Comparison of ENCODE assay signal across 8 cellular contexts in the genomic region with DNA sequence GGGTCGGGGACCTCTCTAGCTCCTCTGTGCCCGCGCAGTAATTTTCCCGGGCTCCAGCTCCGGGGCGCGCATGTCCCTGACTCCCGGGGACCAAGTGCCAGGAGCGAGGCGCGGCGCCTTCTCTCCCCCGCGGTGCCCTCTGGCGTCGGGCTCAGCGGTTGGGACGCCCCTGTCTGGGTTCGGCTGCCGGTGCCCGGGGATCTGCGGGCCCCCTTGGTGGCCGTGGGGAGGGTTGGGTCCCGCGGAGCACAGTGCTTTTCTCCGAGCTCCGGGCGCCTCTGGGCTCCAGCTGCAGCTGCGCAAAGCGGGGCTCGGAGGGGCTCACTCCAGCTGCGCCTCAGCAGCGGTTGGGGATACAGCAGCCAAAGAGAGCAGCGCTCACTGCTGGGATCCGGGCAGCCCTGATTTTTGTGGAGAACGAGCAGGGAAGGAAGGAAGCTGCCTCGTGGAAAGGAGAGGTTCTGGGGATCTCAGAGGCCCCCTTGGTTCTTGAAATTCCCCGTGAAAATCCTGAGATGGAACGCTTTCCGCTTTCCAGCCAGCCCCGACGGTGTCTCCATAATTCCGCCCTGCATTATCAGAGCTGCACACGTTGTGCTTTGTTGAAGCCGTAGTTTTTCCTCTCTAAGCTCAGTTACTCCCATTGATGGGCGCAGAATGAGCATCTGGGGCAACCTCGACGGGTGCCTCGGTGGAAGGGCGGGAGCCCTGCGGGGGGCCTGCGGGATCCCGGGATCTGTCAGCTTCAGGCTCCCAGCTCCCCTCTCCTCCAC. TPM values are rescaled to one million over a fixed set of nuclear protein-coding genes. Genes with fewer than 3 reads are reported as not detected.
DNase-seq lines count a peak whose midpoint lies in the region; ATAC-seq and TF ChIP-seq lines count a peak whose summit lies in the region.

No MANE protein-coding gene starts in this region.

- TF ChIP-seq EP300 in gastroesophageal sphincter (IDR thresholded peaks at IDR 0.05) = no peak

- no peak overlapping the region; the same call in 1 of the 2 replicates for H2BK15ac ChIP-seq in H9 (ENCODE audit: low read depth, low read length)

- H3K9me3 ChIP-seq in H9 (ENCODE audit: control insufficient read depth, low read depth, low read length) (no peaks in the 10 kb centered on the region), T-helper 17 cell (ENCODE audit: control insufficient read depth, low read length, poor library complexity, severe bottlenecking) (no peaks in the 10 kb centered on the region), left ventricle myocardium inferior (replicated peaks) (no peaks in the 10 kb centered on the region), gastrocnemius medialis (no peaks in the 10 kb centered on the region), gastroesophageal sphincter (no peaks in the 10 kb centered on the region)

- ATAC-seq in T-helper 17 cell (no peak), gastrocnemius medialis (peak; percentile 50 to 61), GM19328 (IDR thresholded peaks at IDR 0.05; ENCODE audit: unreplicated experiment) (no peak), gastroesophageal sphincter (no peak)

- no peak overlapping the region for H3K27ac ChIP-seq in H9 (ENCODE audit: insufficient read length, low read depth, low read length)
- H3K27ac ChIP-seq in left ventricle myocardium inferior (replicated peaks) = peak overlapping the region; percentile 80
- peak overlapping the region; percentile 69 to 83 (median 76) for H3K27ac ChIP-seq in gastrocnemius medialis
- no peak overlapping the region for H3K27ac ChIP-seq in gastroesophageal sphincter

- in situ Hi-C loops in gastrocnemius medialis (cut with MboI; ENCODE audit: low sequenced_read_pairs in 4 of 4) = no loop called here

- H3K4me1 Mint-ChIP-seq in H9 (peaks cover 7 to 13% of the 10 kb centered on the region in 2 experiments), T-helper 17 cell (peaks cover 5% of the 10 kb centered on the region)

- peak overlapping the region; percentile 59 for H3K4me2 ChIP-seq in H9 (ENCODE audit: insufficient read depth, insufficient read length, low read length)

- H2BK120ac ChIP-seq in H9 (ENCODE audit: low read depth, low read length, poor library complexity, severe bottlenecking) = no peak overlapping the region

- H3K79me1 ChIP-seq in H9 (ENCODE audit: insufficient read depth, low read depth, low read length, poor library complexity, severe bottlenecking) = no peaks in the 10 kb centered on the region

- H3K79me2 ChIP-seq in H9 (ENCODE audit: insufficient read depth, low read length) = no peaks in the 10 kb centered on the region

- no peak overlapping the region for H2BK5ac ChIP-seq in H9 (ENCODE audit: insufficient read length, low read length)

- H2BK20ac ChIP-seq in H9 (ENCODE audit: low read depth, low read length, poor library complexity, severe bottlenecking) = no peak overlapping the region

- no peak overlapping the region for H3K4ac ChIP-seq in H9 (ENCODE audit: low read depth, low read length)

- H2BK12ac ChIP-seq in H9 (ENCODE audit: insufficient read length, low read depth, low read length) = no peak overlapping the region

- no peaks in the 10 kb centered on the region; a peak in 2 of 7 replicates for H3K36me3 Mint-ChIP-seq in H9 (ENCODE audit: insufficient read depth in 1 of 3, low read depth in 3 of 3)
- H3K36me3 Mint-ChIP-seq in T-helper 17 cell (ENCODE audit: low read depth) = peaks cover under 1% of the 10 kb centered on the region

- H3K23me2 ChIP-seq in H9 (ENCODE audit: insufficient read length, low read depth, low read length, poor library complexity, severe bottlenecking) = peaks cover 14% of the 10 kb centered on the region

- no peak for DNase-seq in H9
- DNase-seq in T-helper 17 cell = no peak
- DNase-seq in left ventricle myocardium inferior = peak; percentile 33
- peak in 1 of 2 donors; percentile 30 for DNase-seq in gastrocnemius medialis
- no peak for DNase-seq in central memory CD4-positive, alpha-beta T cell
- no peak for DNase-seq in NCI-H774 (lab: John Stamatoyannopoulos, UW)

- H3K27ac Mint-ChIP-seq in H9 = no peak overlapping the region
- H3K27ac Mint-ChIP-seq in T-helper 17 cell = no peak overlapping the region

- H3K14ac ChIP-seq in H9 (ENCODE audit: insufficient read depth, low read length) = no peak overlapping the region

- no peak for TF ChIP-seq POLR2A in gastrocnemius medialis (IDR thresholded peaks at IDR 0.05)
- TF ChIP-seq POLR2A in gastroesophageal sphincter (IDR thresholded peaks at IDR 0.05) = no peak

- H3K4me3 ChIP-seq in left ventricle myocardium inferior (peak overlapping the region; percentile 73), gastrocnemius medialis (peak overlapping the region; percentile 64 to 71 (median 67)), gastroesophageal sphincter (peak overlapping the region in 1 of 2 donors; percentile 50)

- peaks cover 34% of the 10 kb centered on the region for H3K27me3 ChIP-seq in H9 (ENCODE audit: insufficient read depth, low read length)
- H3K27me3 ChIP-seq in left ventricle myocardium inferior (ENCODE audit: low read depth) = peaks cover 83% of the 10 kb centered on the region
- peaks cover 0 to 15% (median 5%) of the 10 kb centered on the region in 3 donors for H3K27me3 ChIP-seq in gastrocnemius medialis
- H3K27me3 ChIP-seq in gastroesophageal sphincter = peaks cover 88% of the 10 kb centered on the region

- H3K56ac ChIP-seq in H9 (ENCODE audit: insufficient read length, low read depth, low read length) = no peak overlapping the region

- H4K8ac ChIP-seq in H9 (replicated peaks; ENCODE audit: insufficient read length, low read depth, low read length) = no peak overlapping the region

- 0 out of 5 replicates have a peak, but pooled peaks cover 0 to 2% of the 10 kb centered on the region in 2 experiments for H3K9me3 Mint-ChIP-seq in H9

- H3K36me3 ChIP-seq in left ventricle myocardium inferior = no peaks in the 10 kb centered on the region
- no peaks in the 10 kb centered on the region for H3K36me3 ChIP-seq in gastrocnemius medialis
- H3K36me3 ChIP-seq in gastroesophageal sphincter = no peaks in the 10 kb centered on the region

- intact Hi-C loops in left ventricle myocardium inferior (cut with micrococcal nuclease) (no loop called here), gastrocnemius medialis (cut with DNase I; ENCODE audit: low total_unique reads) (loop anchor here (5.0 kb wide), 2 partner anchors 61 to 179 kb away; no protein-coding TSS in a partner anchor)

- H3K18ac ChIP-seq in H9 (ENCODE audit: insufficient read length, low read depth, low read length) = no peak overlapping the region

- no peak overlapping the region for H2AFZ ChIP-seq in H9 (ENCODE audit: low read length)

- H4K20me1 ChIP-seq in H9 (ENCODE audit: control insufficient read depth, insufficient read depth, insufficient read length) = no peaks in the 10 kb centered on the region

- peaks cover 87% of the 10 kb centered on the region for H3K27me3 Mint-ChIP-seq in H9 (ENCODE audit: low read depth)
- H3K27me3 Mint-ChIP-seq in T-helper 17 cell = peaks cover 84% of the 10 kb centered on the region

- H3K23ac ChIP-seq in H9 (ENCODE audit: insufficient read length, low read depth, low read length) = no peak overlapping the region

- H3K9ac ChIP-seq in H9 (ENCODE audit: extremely low read depth, insufficient read length, low read length) = no peak overlapping the region

- no peak overlapping the region for H4K5ac ChIP-seq in H9 (ENCODE audit: insufficient read length, low read depth, low read length)

- H2AK5ac ChIP-seq in H9 (ENCODE audit: insufficient read length, low read length) = no peak overlapping the region

- no peak overlapping the region for H3T11ph ChIP-seq in H9 (ENCODE audit: low read length)

- H3K4me3 Mint-ChIP-seq in H9 (peak overlapping the region; percentile 54 to 81), T-helper 17 cell (peak overlapping the region; percentile 50)

- H3K4me1 ChIP-seq in H9 (ENCODE audit: insufficient read depth, low read length) = no peaks in the 10 kb centered on the region; the same call in 1 of the 2 replicates
- peaks cover 43% of the 10 kb centered on the region for H3K4me1 ChIP-seq in left ventricle myocardium inferior
- peaks cover 25 to 36% of the 10 kb centered on the region in 2 donors for H3K4me1 ChIP-seq in gastrocnemius medialis
- H3K4me1 ChIP-seq in gastroesophageal sphincter = peaks cover 0 to 22% (median 13%) of the 10 kb centered on the region in 3 donors

- no peak for TF ChIP-seq CTCF in H9 (conservative IDR thresholded peaks at IDR 0.05)
- TF ChIP-seq CTCF in left ventricle myocardium inferior (IDR thresholded peaks at IDR 0.05; ENCODE audit: borderline replicate concordance) = peak; percentile 18
- peak in 1 of 5 experiments; percentile 18 for TF ChIP-seq CTCF in gastrocnemius medialis (IDR thresholded peaks at IDR 0.05 in 4 of 5, conservative IDR thresholded peaks at IDR 0.05 in 1 of 5)
- TF ChIP-seq CTCF in gastroesophageal sphincter (IDR thresholded peaks at IDR 0.05) = no peak

- H4K91ac ChIP-seq in H9 (ENCODE audit: insufficient read length, low read depth, low read length) = no peak overlapping the region

- WGBS in H9 (ENCODE audit: extremely low coverage, insufficient read length, low lambda C conversion rate) = no CpG with 5 or more reads among the region's 53 CpGs
- WGBS in gastroesophageal sphincter (ENCODE audit: low coverage in 1 of 2), 2 donors = 0 to 7% methylated on average over 4 to 14 of the region's 53 CpGs

RNA-seq across cellular contexts. Expression of a gene that starts 0.9 kb away (rescaled TPM):
- total RNA-seq in H9 (2021) (0.09 and 0.37 TPM in 2 replicates), T-helper 17 cell (not detected), left ventricle myocardium inferior (116 TPM), gastrocnemius medialis (10 to 100 TPM; 14.9 to 37.0 (median 21.7) TPM), gastroesophageal sphincter (1 to 10 TPM in 1 of 4 donors, under 1 TPM in 1, not detected in 2; 0.12 to 1.5 TPM)

Comparison
In these comparisons a context has a peak if more than half of its experiments do, and no peak if none do; other contexts are left out.
1. H3K27ac ChIP-seq: peak in left ventricle myocardium inferior (single experiment) and gastrocnemius medialis (4 of 4); none in H9 (single experiment) and gastroesophageal sphincter (0 of 4).
2. ATAC-seq: peak in gastrocnemius medialis (2 of 2); none in T-helper 17 cell (single experiment), GM19328 (single experiment) and gastroesophageal sphincter (single experiment).
3. RNA of a gene that starts 0.9 kb away (total RNA-seq): 116 TPM in left ventricle myocardium inferior (single experiment) and 14.9 to 37.0 TPM in gastrocnemius medialis; 0.09 to 0.37 TPM in H9, 0.12 to 1.5 TPM in gastroesophageal sphincter and not detected in T-helper 17 cell; every median in the first group is over 4 times any median in the second.